8 cellular contexts compared by ENCODE assay signal in the genomic region with DNA sequence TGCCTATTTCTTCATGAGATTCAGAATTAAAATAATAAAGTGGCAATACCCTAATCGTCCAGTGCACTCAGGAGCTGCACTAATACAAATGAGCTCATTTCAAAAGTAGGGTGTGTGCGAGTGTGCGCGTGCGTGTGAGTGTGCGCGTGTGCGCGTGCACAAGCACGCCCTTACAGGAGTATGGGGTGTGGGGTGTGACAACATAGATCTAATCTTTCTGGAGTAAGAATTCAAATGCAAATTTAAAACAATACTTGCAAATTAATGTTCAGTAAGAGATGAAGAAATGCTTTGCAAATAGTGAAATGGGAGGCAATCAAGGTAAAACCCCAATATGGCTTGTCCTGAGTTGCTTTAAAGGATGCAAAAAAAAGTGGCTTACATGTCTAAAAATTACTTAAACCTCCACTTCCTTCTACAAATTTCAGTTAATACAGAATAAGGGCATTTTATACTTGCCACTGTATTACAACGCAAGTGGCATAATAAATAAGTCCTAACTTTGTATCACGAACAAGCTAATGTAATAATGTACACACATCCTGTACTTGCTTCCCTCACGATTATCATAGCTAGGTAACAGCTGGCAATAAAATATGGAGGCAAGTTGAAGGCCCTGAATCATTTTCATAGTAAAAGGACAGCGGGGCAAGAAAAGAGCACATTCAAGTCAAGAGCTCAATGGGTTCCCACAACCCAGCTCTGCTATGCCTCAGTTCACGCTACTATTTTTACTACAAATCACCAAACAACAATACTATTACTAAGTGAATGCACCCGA. TPM values are rescaled to one million over a fixed set of nuclear protein-coding genes. Genes with fewer than 3 reads are reported as not detected.
DNase-seq lines count a peak whose midpoint lies in the region; ATAC-seq and TF ChIP-seq lines count a peak whose summit lies in the region.
"Not testable (repeated sequence)": the region's sequence is repeated elsewhere in the genome, so short reads cannot be mapped to it uniquely, and the experiment has no call there.

No MANE protein-coding gene starts in this region.

- ATAC-seq in HG02759 (IDR thresholded peaks at IDR 0.05; ENCODE audit: unreplicated experiment): peak; percentile 23

- H3K9me3 ChIP-seq in PC-9 (ENCODE audit: insufficient read depth, low read depth); ectodermal cell (ENCODE audit: control insufficient read depth, low read length); tibial nerve: not testable (repeated sequence)

- peaks cover 17% of the 10 kb centered on the region for H4K20me1 ChIP-seq in PC-9 (ENCODE audit: insufficient read depth)

- TF ChIP-seq CTCF in GM12873 (IDR thresholded peaks at IDR 0.05; ENCODE audit: insufficient read depth, low read depth, low read length, missing control alignments) (peak; percentile 3), PC-9 (conservative IDR thresholded peaks at IDR 0.05) (0 out of 2 replicates have a peak, but pooled peaks have one; percentile 28), tibial nerve (IDR thresholded peaks at IDR 0.05) (peak in 2 of 5 experiments; percentile 33 to 38)

- not testable (repeated sequence) for TF ChIP-seq POLR2A in tibial nerve (IDR thresholded peaks at IDR 0.05)

- H3K9me2 ChIP-seq in PC-9 (ENCODE audit: insufficient read depth): not testable (repeated sequence)

- H3K4me1 ChIP-seq in PC-9 (replicated peaks; ENCODE audit: insufficient read depth): peaks cover 26% of the 10 kb centered on the region
- H3K4me1 ChIP-seq in ectodermal cell (ENCODE audit: control insufficient read depth, insufficient read depth, low read length): not testable (repeated sequence)
- H3K4me1 ChIP-seq in tibial nerve: peaks cover 0 to 51% (median 21%) of the 10 kb centered on the region in 4 donors

- H3K36me3 ChIP-seq in PC-9 (ENCODE audit: low read depth); ectodermal cell (ENCODE audit: control insufficient read depth, insufficient read depth, low read length); tibial nerve: not testable (repeated sequence)

- intact Hi-C loops in PC-9 (cut with micrococcal nuclease; ENCODE audit: unreplicated experiment): loop anchor here (5.0 to 10.0 kb wide), 2 partner anchors 92 to 241 kb away; a partner anchor contains a TSS

- not testable (repeated sequence) for BruUV-seq in PC-9 (replicated peaks; lab: Mats Ljungman, UMichigan)

- peak overlapping the region; percentile 93 for H3K4me2 ChIP-seq in PC-9

- H3F3A ChIP-seq in PC-9 (ENCODE audit: insufficient read depth, low read depth): not testable (repeated sequence)

- POLR2A ChIA-PET in PC-9 (lab: Charles Lee; ENCODE audit: unreplicated experiment): interaction anchor here (0.6 to 0.7 kb wide), 4 partner anchors 31 to 242 kb away, joined by 3 to 6 read pairs (median 4); a partner anchor contains a TSS

- DNase-seq in PC-9 (peak in 1 of 2 experiments; percentile 47), activated T-cell treated with anti-CD3 and anti-CD28 coated beads for 4 hours (peak; percentile 34), left kidney (ENCODE audit: low read depth, low spot score) (peak; percentile 53), tibial nerve (ENCODE audit: low spot score in 2 of 2) (peak in 1 of 2 donors; percentile 37)
- DNase-seq in skeletal muscle cell (ENCODE audit: low read depth): not testable (repeated sequence)

- peak overlapping the region; percentile 75 for H2AFZ ChIP-seq in PC-9

- H3K27me3 ChIP-seq in PC-9 (ENCODE audit: insufficient read depth, low read depth); ectodermal cell (ENCODE audit: control insufficient read depth, insufficient read depth, low read length, poor library complexity, severe bottlenecking); tibial nerve: not testable (repeated sequence)

- peaks cover 62% of the 10 kb centered on the region for H3K79me2 ChIP-seq in PC-9 (ENCODE audit: low read depth)

- H3K27ac ChIP-seq in PC-9 (peak overlapping the region; percentile 21), tibial nerve (peak overlapping the region; percentile 80 to 99 (median 98))
- H3K27ac ChIP-seq in ectodermal cell (ENCODE audit: insufficient read depth, low read depth, low read length, poor library complexity, severe bottlenecking): not testable (repeated sequence)

- TF ChIP-seq EP300 in tibial nerve (IDR thresholded peaks at IDR 0.05): peak in 1 of 2 donors; percentile 11

- peak overlapping the region; percentile 81 for H3K4me3 ChIP-seq in PC-9
- H3K4me3 ChIP-seq in ectodermal cell (ENCODE audit: insufficient read depth, low read depth, low read length): peak overlapping the region; percentile 61
- H3K4me3 ChIP-seq in skeletal muscle cell (ENCODE audit: low read depth, low read length): peak overlapping the region; percentile 64
- peak overlapping the region; percentile 70 to 98 (median 86) for H3K4me3 ChIP-seq in tibial nerve

- CTCF ChIA-PET in PC-9 (lab: Charles Lee): interaction anchor here (0.6 kb wide), 2 partner anchors 273 to 825 kb away, joined by 3 read pairs; no protein-coding TSS in a partner anchor

- WGBS in ectodermal cell, 2 experiments: 64 to 66% methylated on average over 15 to 16 of the region's 16 CpGs
- WGBS in tibial nerve, 2 donors: 5 to 8% methylated on average over 16 of the region's 16 CpGs

RNA-seq across cellular contexts. Expression of a gene that starts 1.9 kb away (rescaled TPM):
- 54.3 and 64.1 TPM in 2 replicates for total RNA-seq in PC-9 (2021)
- 13.7 TPM for polyA plus RNA-seq in ectodermal cell (2013, experiment 1 of 4)
- 15.9 TPM for polyA plus RNA-seq in ectodermal cell (2013, experiment 2 of 4)
- 11.5 TPM for polyA plus RNA-seq in ectodermal cell (2013, experiment 3 of 4)
- polyA plus RNA-seq in ectodermal cell (2013, experiment 4 of 4): 17.1 TPM
- 10 to 100 TPM; 63.2 to 86.1 (median 69.4) TPM for total RNA-seq in tibial nerve
